ENCODE assay signal across 17 cellular contexts in the genomic region with DNA sequence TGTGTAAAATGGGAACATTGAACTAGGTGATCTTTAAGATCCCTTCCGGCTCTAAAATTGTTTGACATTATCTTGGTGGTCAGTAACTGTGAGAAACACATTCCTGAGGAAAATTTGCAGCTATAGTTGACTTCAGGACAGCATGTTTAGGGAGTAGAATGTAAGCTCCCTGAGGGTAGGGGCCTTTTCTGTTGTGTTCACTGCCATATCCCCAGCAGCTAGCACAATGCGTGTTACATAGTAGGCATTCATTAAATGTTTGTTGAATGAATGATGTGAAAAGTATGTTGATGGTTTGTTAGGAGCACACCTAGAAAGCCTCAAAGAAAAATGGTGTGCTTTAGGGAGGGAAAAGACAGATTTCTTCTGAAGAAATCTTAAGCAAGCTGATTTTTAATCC. TPM values are rescaled to one million over a fixed set of nuclear protein-coding genes. Genes with fewer than 3 reads are reported as not detected.
A peak's percentile ranks its signal among the peaks of the same experiment; 100 is the strongest.
DNase-seq lines count a peak whose midpoint lies in the region; ATAC-seq, FAIRE-seq and TF ChIP-seq lines count a peak whose summit lies in the region.
"Had no signal": no experiment of that assay in that cellular context is flagged by ENCODE, and none has a peak within 500 bp of the region (broad histone marks: within the 10 kb centered on the region; RNA-seq: fewer than 3 reads in every experiment).

No MANE protein-coding gene starts in this region.

- in situ Hi-C loops in K562 (cut with MboI) = no loop called here

- no peaks in the 10 kb centered on the region for H3K4me1 ChIP-seq in CD4-positive, CD25-positive, alpha-beta regulatory T cell (ENCODE audit: control insufficient read depth, insufficient read depth, low read length, poor library complexity, severe bottlenecking)
- H3K4me1 ChIP-seq in K562 (replicated peaks in 1 of 2; ENCODE audit: control insufficient read depth in 2 of 2, insufficient read depth in 2 of 2, low read length in 2 of 2) = no peaks in the 10 kb centered on the region
- no peaks in the 10 kb centered on the region for H3K4me1 ChIP-seq in trophoblast cell (ENCODE audit: control insufficient read depth in 1 of 2, insufficient read depth in 2 of 2, low read length in 2 of 2)
- H3K4me1 ChIP-seq: A549, BLaER1 had no signal

- H3K27me3 ChIP-seq in CD4-positive, CD25-positive, alpha-beta regulatory T cell (ENCODE audit: control insufficient read depth, insufficient read depth, low read length) = no peaks in the 10 kb centered on the region
- H3K27me3 ChIP-seq in K562 (ENCODE audit: control insufficient read depth in 2 of 2, insufficient read depth in 2 of 2, low read length in 2 of 2) (no peaks in the 10 kb centered on the region), trophoblast cell (ENCODE audit: insufficient read depth, low read length) (no peaks in the 10 kb centered on the region)
- H3K27me3 ChIP-seq: BLaER1 had no signal

- peaks cover 53% of the 10 kb centered on the region for H3K36me3 Mint-ChIP-seq in CD4-positive, CD25-positive, alpha-beta regulatory T cell
- peaks cover 11% of the 10 kb centered on the region for H3K36me3 Mint-ChIP-seq in chondrocyte (ENCODE audit: low read depth)

- no peak overlapping the region for H2BK120ac ChIP-seq in trophoblast cell (ENCODE audit: insufficient read depth, low read length, poor library complexity)

- no peak overlapping the region for H3K4me3 Mint-ChIP-seq in CD4-positive, CD25-positive, alpha-beta regulatory T cell
- H3K4me3 Mint-ChIP-seq in chondrocyte (ENCODE audit: unreplicated experiment) = no peak overlapping the region
- H3K4me3 Mint-ChIP-seq: CD14-positive monocyte, H9 had no signal

- FAIRE-seq in GM12892 (lab: Jason Lieb, UNC) = peak; percentile 87
- no peak for FAIRE-seq in K562 (lab: Jason Lieb, UNC)
- FAIRE-seq: A549, D721Med, G401.6, H1 had no signal

- BruUV-seq in K562 (replicated peaks; lab: Mats Ljungman, UMichigan) = no TSS peak

- no peak overlapping the region for H3K27ac ChIP-seq in CD4-positive, CD25-positive, alpha-beta regulatory T cell (ENCODE audit: insufficient read depth, low read length, poor library complexity, severe bottlenecking)
- H3K27ac ChIP-seq in K562 (ENCODE audit: extremely low read depth, low read depth, low read length) (no peak overlapping the region), trophoblast cell (ENCODE audit: low read depth, low read length) (no peak overlapping the region)
- H3K27ac ChIP-seq: 22Rv1, A549, BLaER1, KMS-11 had no signal

- H3K23ac ChIP-seq in trophoblast cell (ENCODE audit: low read length) = no peak overlapping the region

- no peak overlapping the region for H2BK5ac ChIP-seq in trophoblast cell (ENCODE audit: low read depth, low read length, poor library complexity)

- TF ChIP-seq CTCF in K562 (IDR thresholded peaks at IDR 0.05 in 2 of 3, conservative IDR thresholded peaks at IDR 0.05 in 1 of 3; ENCODE audit: insufficient read depth in 2 of 3, low read depth in 1 of 3, low read length in 3 of 3) (no peak), chondrocyte (IDR thresholded peaks at IDR 0.05) (no peak)

- no peaks in the 10 kb centered on the region for H3K9me1 ChIP-seq in K562 (ENCODE audit: control insufficient read depth, insufficient read depth, low read length)

- H3K9me3 ChIP-seq in CD4-positive, CD25-positive, alpha-beta regulatory T cell (ENCODE audit: control insufficient read depth in 2 of 2, low read length in 2 of 2) = no peaks in the 10 kb centered on the region
- H3K9me3 ChIP-seq in K562 (replicated peaks; ENCODE audit: control insufficient read depth, insufficient read depth, low read depth, low read length) (peaks cover 1% of the 10 kb centered on the region; the same call in 1 of the 2 replicates), trophoblast cell (ENCODE audit: insufficient read depth, low read depth, low read length) (no peaks in the 10 kb centered on the region)
- H3K9me3 ChIP-seq: A549, BLaER1 had no signal

- H3K9me3 Mint-ChIP-seq in CD4-positive, CD25-positive, alpha-beta regulatory T cell = peaks cover 0 to 2% (median 0%) of the 10 kb centered on the region in 7 donors
- no peaks in the 10 kb centered on the region for H3K9me3 Mint-ChIP-seq in chondrocyte (ENCODE audit: low read depth)
- H3K9me3 Mint-ChIP-seq: H9 had no signal

- H3K79me2 ChIP-seq in K562 (ENCODE audit: control insufficient read depth, insufficient read depth, low read length) (peaks cover 5% of the 10 kb centered on the region; the same call in 2 of the 3 replicates), trophoblast cell (ENCODE audit: control insufficient read depth, insufficient read depth, low read length, poor library complexity) (no peaks in the 10 kb centered on the region)

- H2AFZ ChIP-seq in K562 (ENCODE audit: low read depth, low read length) = no peak overlapping the region
- H2AFZ ChIP-seq in trophoblast cell (ENCODE audit: insufficient read depth, low read length, poor library complexity) = no peak overlapping the region

- CTCF ChIA-PET in K562 (lab: Yijun Ruan, JAX; ENCODE audit: low intra/inter-chr PET ratio) = no interaction called here

- H3K4me3 ChIP-seq in CD4-positive, CD25-positive, alpha-beta regulatory T cell (ENCODE audit: low read depth, low read length) = no peak overlapping the region
- no peak overlapping the region for H3K4me3 ChIP-seq in K562
- no peak overlapping the region for H3K4me3 ChIP-seq in trophoblast cell (ENCODE audit: low read depth, low read length)
- H3K4me3 ChIP-seq: A549, BLaER1 had no signal

- no peak overlapping the region for H3K14ac ChIP-seq in trophoblast cell (ENCODE audit: low read length)

- no peak for ATAC-seq in CD4-positive, CD25-positive, alpha-beta regulatory T cell (ENCODE audit: low read depth in 2 of 2)
- ATAC-seq in K562 = no peak
- no peak for ATAC-seq in HG02973 (IDR thresholded peaks at IDR 0.05; ENCODE audit: unreplicated experiment)
- ATAC-seq: A549 had no signal

- H3K4me2 ChIP-seq in K562 (ENCODE audit: insufficient read depth, low read length) = no peak overlapping the region
- H3K4me2 ChIP-seq in trophoblast cell (ENCODE audit: low read length) = no peak overlapping the region
- H3K4me2 ChIP-seq: A549, BLaER1, KMS-11 had no signal

- H3K4me1 Mint-ChIP-seq in CD4-positive, CD25-positive, alpha-beta regulatory T cell = peaks cover 24 to 47% (median 42%) of the 10 kb centered on the region in 4 donors
- H3K4me1 Mint-ChIP-seq in chondrocyte (ENCODE audit: low read depth) = no peaks in the 10 kb centered on the region
- H3K4me1 Mint-ChIP-seq: CD14-positive monocyte had no signal

- H3K18ac ChIP-seq in trophoblast cell (ENCODE audit: low read length) = no peak overlapping the region

- H4K8ac ChIP-seq in trophoblast cell (ENCODE audit: low read depth, low read length) = no peak overlapping the region

- TF ChIP-seq POLR2A in GM12892 (IDR thresholded peaks at IDR 0.05; ENCODE audit: low read depth, low read length) = no peak
- no peak for TF ChIP-seq POLR2A in K562 (conservative IDR thresholded peaks at IDR 0.05)

- no peaks in the 10 kb centered on the region for H3K27me3 Mint-ChIP-seq in CD4-positive, CD25-positive, alpha-beta regulatory T cell
- no peaks in the 10 kb centered on the region for H3K27me3 Mint-ChIP-seq in chondrocyte (ENCODE audit: low read depth)

- POLR2A ChIA-PET in K562 (lab: Yijun Ruan, JAX) = interaction anchor here (0.5 kb wide), 1 partner anchor 59 kb away, joined by 3 read pairs; no protein-coding TSS in a partner anchor

- peaks cover 21% of the 10 kb centered on the region for H3K36me3 ChIP-seq in CD4-positive, CD25-positive, alpha-beta regulatory T cell (ENCODE audit: control insufficient read depth, insufficient read depth, low read length)
- H3K36me3 ChIP-seq in K562 (ENCODE audit: control insufficient read depth, insufficient read depth, low read length) (peaks cover 20% of the 10 kb centered on the region), trophoblast cell (ENCODE audit: control insufficient read depth in 1 of 2, insufficient read depth in 2 of 2, low read length in 2 of 2) (peaks cover 0 to 2% of the 10 kb centered on the region in 2 experiments)

- no peak overlapping the region for H4K91ac ChIP-seq in trophoblast cell (ENCODE audit: low read depth, low read length)

- peak overlapping the region in 2 of 3 donors; percentile 16 to 49 for H3K27ac Mint-ChIP-seq in CD4-positive, CD25-positive, alpha-beta regulatory T cell
- no peak overlapping the region for H3K27ac Mint-ChIP-seq in chondrocyte (ENCODE audit: unreplicated experiment)

- no peak for TF ChIP-seq EP300 in K562 (IDR thresholded peaks at IDR 0.05; ENCODE audit: low read length)

- no peak overlapping the region for H4K12ac ChIP-seq in trophoblast cell (ENCODE audit: low read depth, low read length)

- no peak overlapping the region for H2BK12ac ChIP-seq in trophoblast cell (ENCODE audit: low read length)

- no peak for TF ChIP-seq RAD21 in K562 (CRISPR knock-in tag; conservative IDR thresholded peaks at IDR 0.05 in 1 of 2, IDR thresholded peaks at IDR 0.05 in 1 of 2)

- 100% methylated on average over 2 of the region's 2 CpGs for WGBS in K562 (ENCODE audit: insufficient coverage, low coverage, missing lambda C conversion rate)
- no CpG with 5 or more reads among the region's 2 CpGs for WGBS in trophoblast cell (ENCODE audit: extremely low coverage, insufficient coverage, insufficient read length)

- no peak overlapping the region for H3K4ac ChIP-seq in trophoblast cell (ENCODE audit: low read depth, low read length)

- no peak for DNase-seq in CD4-positive, CD25-positive, alpha-beta regulatory T cell
- DNase-seq in GM12892 (ENCODE audit: insufficient read length) (no peak), K562 (ENCODE audit: extremely low read depth in 1 of 4, low spot score in 3 of 4) (no peak), trophoblast cell (peak; percentile 0 to 50), chondrocyte (ENCODE audit: low spot score) (no peak), NCI-H1436 (lab: John Stamatoyannopoulos, UW) (no peak)
- DNase-seq: Caco-2, H9 had no signal

- H4K20me1 ChIP-seq in K562 (replicated peaks; ENCODE audit: control insufficient read depth, insufficient read depth, low read length) = no peaks in the 10 kb centered on the region

- no peak overlapping the region for H3K9ac ChIP-seq in K562 (ENCODE audit: insufficient read depth in 1 of 2, low read depth in 2 of 2, low read length in 2 of 2)
- H3K9ac ChIP-seq in trophoblast cell (ENCODE audit: low read length) = no peak overlapping the region
- H3K9ac ChIP-seq: BLaER1, KMS-11 had no signal

- no peak overlapping the region for H2AK5ac ChIP-seq in trophoblast cell (ENCODE audit: low read length)

- H3K79me1 ChIP-seq in trophoblast cell (ENCODE audit: low read length) = no peaks in the 10 kb centered on the region

- intact Hi-C loops in K562 (cut with micrococcal nuclease) = no loop called here

RNA-seq across cellular contexts. Expression of gene KCNMB4, which starts 38.5 kb away (rescaled TPM):
- 1.8 TPM for total RNA-seq in CD4-positive, CD25-positive, alpha-beta regulatory T cell
- under 1 TPM; 0.06 to 0.63 (median 0.49) TPM for polyA plus RNA-seq in CD4-positive, CD25-positive, alpha-beta regulatory T cell
- 0.06 TPM for polyA plus RNA-seq in GM12892 (2012; ENCODE audit: missing spikeins)
- 0.05 TPM in 1 of 2 replicates, not detected in the other for total RNA-seq in K562 (2011; cell fraction: chromatin; rRNA removed; ENCODE audit: low replicate concordance)
- total RNA-seq in K562 (2011; cell fraction: nucleolus; rRNA removed) = not detected in 2 replicates
- total RNA-seq in K562 (2011; cell fraction: nucleoplasm; rRNA removed) = not detected in 2 replicates
- 0.05 TPM in 1 of 2 replicates, not detected in the other for total RNA-seq in K562 (2014; rRNA removed)
- total RNA-seq in K562 (2014; rRNA removed; fragmentation: Illumina TruSeq; extraction: Trizol) = 0.06 TPM in 1 of 2 replicates, not detected in the other
- 0.14 and 0.23 TPM in 2 replicates for total RNA-seq in K562 (2015; rRNA removed; fragmentation: Illumina TruSeq; extraction: Trizol)
- 0.07 and 0.11 TPM in 2 replicates for total RNA-seq in K562 (2021)
- polyA plus RNA-seq in K562 (2011; rRNA removed) = 0.08 and 0.34 TPM in 2 replicates
- polyA plus RNA-seq in K562 (2011; cell fraction: cytosol; rRNA removed) = 0.06 and 0.25 TPM in 2 replicates
- 0.11 TPM in 2 replicates for polyA plus RNA-seq in K562 (2011; cell fraction: nucleus; rRNA removed)
- polyA plus RNA-seq in K562 (2012) = 0.07 and 0.15 TPM in 2 replicates
- 0.04 and 0.06 TPM in 2 replicates for polyA plus RNA-seq in K562 (2014; fragmentation: Illumina TruSeq; extraction: Trizol)
- polyA plus RNA-seq in K562 (2014; fragmentation: Nextera tagmentation; extraction: Ambion mirVana) = under 1 TPM; 0.01 TPM
- 0.11 TPM in 1 of 2 replicates, not detected in the other for polyA plus RNA-seq in K562 (2014; rRNA removed)
- 0.07 and 0.24 TPM in 2 replicates for polyA minus RNA-seq in K562 (2011; rRNA and poly(A)+ RNA removed)
- not detected in 2 replicates for polyA minus RNA-seq in K562 (2011; cell fraction: cytosol; rRNA and poly(A)+ RNA removed)
- 0.11 TPM in 1 of 2 replicates, not detected in the other for polyA minus RNA-seq in K562 (2011; cell fraction: nucleus; rRNA and poly(A)+ RNA removed)
- 6.9 and 7.2 TPM in 2 replicates for polyA plus RNA-seq in trophoblast cell (2013)
- 2.9 to 3.7 TPM (median 3.3 TPM) in 3 replicates for total RNA-seq in chondrocyte

Comparison
In these comparisons a context has a peak if more than half of its experiments do, and no peak if none do; other contexts are left out.
1. DNase-seq: peak in trophoblast cell (2 of 2); none in CD4-positive, CD25-positive, alpha-beta regulatory T cell (0 of 3), GM12892 (single experiment), K562 (0 of 4), chondrocyte (single experiment) and NCI-H1436 (single experiment).